ENCODE assay signal across 8 cellular contexts in genomic region chr11:11243790-11244469, GRCh38.
DNase-seq lines count a peak whose midpoint lies in the region; ATAC-seq lines count a peak whose summit lies in the region.

No MANE protein-coding gene starts in this region.

- no peak overlapping the region for H3K27ac Mint-ChIP-seq in activated CD8-positive, alpha-beta memory T cell treated with anti-CD3 and anti-CD28 coated beads, Interleukin-2, amount 10 ng/mL, durations not matched to agents 7 days and 5 days

- H3K4me3 Mint-ChIP-seq in activated CD8-positive, alpha-beta memory T cell treated with anti-CD3 and anti-CD28 coated beads, Interleukin-2, amount 10 ng/mL, durations not matched to agents 7 days and 5 days, result no peak overlapping the region

- peaks cover 7% of the 10 kb centered on the region; the same call in 1 of the 2 replicates for H3K27me3 ChIP-seq in HUES64 (ENCODE audit: insufficient read depth, low read length)
- no peaks in the 10 kb centered on the region for H3K27me3 ChIP-seq in right cardiac atrium (ENCODE audit: control insufficient read depth, insufficient read depth)

- H3K27ac ChIP-seq in HUES64 (ENCODE audit: low read depth, low read length), result peak overlapping the region; percentile 38; the same call in 1 of the 2 replicates
- peak overlapping the region; percentile 80 for H3K27ac ChIP-seq in right cardiac atrium (ENCODE audit: low read length)

- DNase-seq in activated CD8-positive, alpha-beta memory T cell treated with anti-CD3 and anti-CD28 coated beads, Interleukin-2, amount 10 ng/mL, durations not matched to agents 7 days and 5 days, result no peak
- DNase-seq in activated CD8-positive, alpha-beta memory T cell treated with anti-CD3 and anti-CD28 coated beads, Interleukin-2, amount 50 U/mL, for 48 hours, result no peak
- DNase-seq in activated T-cell treated with anti-CD3 and anti-CD28 coated beads, Interleukin-2, amount 50 U/mL, for 1 hour, result peak; percentile 45
- peak; percentile 61 to 83 (median 76) for DNase-seq in right cardiac atrium
- DNase-seq in stimulated activated CD4-positive, alpha-beta T cell treated with anti-CD3 and anti-CD28 coated beads, Interleukin-2, amount 100 ng/mL, for 4 hours (ENCODE audit: low read depth), result peak; percentile 18
- no peak for DNase-seq in medulla oblongata (ENCODE audit: extremely low spot score)

- H3K9me3 Mint-ChIP-seq in activated CD8-positive, alpha-beta memory T cell treated with anti-CD3 and anti-CD28 coated beads, Interleukin-2, amount 10 ng/mL, durations not matched to agents 7 days and 5 days (ENCODE audit: low read depth), result peaks cover 5% of the 10 kb centered on the region

- peak; percentile 20 for ATAC-seq in activated CD8-positive, alpha-beta memory T cell treated with anti-CD3 and anti-CD28 coated beads, Interleukin-2, amount 10 ng/mL, durations not matched to agents 7 days and 5 days
- ATAC-seq in right cardiac atrium (peak; percentile 71 to 88), HG02870 (IDR thresholded peaks at IDR 0.05; ENCODE audit: unreplicated experiment) (no peak)

- H3K4me1 ChIP-seq in HUES64 (ENCODE audit: insufficient read depth, low read length), result peaks cover 3% of the 10 kb centered on the region; the same call in 1 of the 2 replicates
- peaks cover 9% of the 10 kb centered on the region for H3K4me1 ChIP-seq in right cardiac atrium (ENCODE audit: control insufficient read depth, insufficient read depth, low read length)

- H3K36me3 ChIP-seq in HUES64 (ENCODE audit: insufficient read depth, low read length), result no peaks in the 10 kb centered on the region

- H3K27me3 Mint-ChIP-seq in activated CD8-positive, alpha-beta memory T cell treated with anti-CD3 and anti-CD28 coated beads, Interleukin-2, amount 10 ng/mL, durations not matched to agents 7 days and 5 days, result no peaks in the 10 kb centered on the region

- no peaks in the 10 kb centered on the region for H3K9me3 ChIP-seq in HUES64 (ENCODE audit: insufficient read depth, low read depth, low read length)
- H3K9me3 ChIP-seq in right cardiac atrium (ENCODE audit: control insufficient read depth, low read length), result no peaks in the 10 kb centered on the region

- H3K36me3 Mint-ChIP-seq in activated CD8-positive, alpha-beta memory T cell treated with anti-CD3 and anti-CD28 coated beads, Interleukin-2, amount 10 ng/mL, durations not matched to agents 7 days and 5 days, result peaks cover 4% of the 10 kb centered on the region

- intact Hi-C loops in right cardiac atrium (cut with DNase I), result no loop called here

- peaks cover 2% of the 10 kb centered on the region for H3K4me1 Mint-ChIP-seq in activated CD8-positive, alpha-beta memory T cell treated with anti-CD3 and anti-CD28 coated beads, Interleukin-2, amount 10 ng/mL, durations not matched to agents 7 days and 5 days

- H3K4me3 ChIP-seq in HUES64 (ENCODE audit: low read length), result no peak overlapping the region
- H3K4me3 ChIP-seq in right cardiac atrium (ENCODE audit: low read length), result no peak overlapping the region

- 59% methylated on average over 8 of the region's 8 CpGs for WGBS in HUES64
- 19% methylated on average over 8 of the region's 8 CpGs for WGBS in right cardiac atrium

- H3K9ac ChIP-seq in HUES64 (ENCODE audit: low read depth, low read length), result peak overlapping the region; percentile 47

- CTCF ChIA-PET in activated CD8-positive, alpha-beta memory T cell treated with anti-CD3 and anti-CD28 coated beads, Interleukin-2, amount 10 ng/mL, durations not matched to agents 7 days and 5 days (lab: Charles Lee), result interaction anchor here (0.9 kb wide), 1 partner anchor 310 kb away, joined by 3 read pairs; no protein-coding TSS in a partner anchor

Comparison
In these comparisons a context has a peak if more than half of its experiments do, and no peak if none do; other contexts are left out.
1. DNase-seq: peak in activated T-cell treated with anti-CD3 and anti-CD28 coated beads, Interleukin-2, amount 50 U/mL, for 1 hour (single experiment), right cardiac atrium (3 of 3) and stimulated activated CD4-positive, alpha-beta T cell treated with anti-CD3 and anti-CD28 coated beads, Interleukin-2, amount 100 ng/mL, for 4 hours (single experiment); none in activated CD8-positive, alpha-beta memory T cell treated with anti-CD3 and anti-CD28 coated beads, Interleukin-2, amount 10 ng/mL, durations not matched to agents 7 days and 5 days (single experiment), activated CD8-positive, alpha-beta memory T cell treated with anti-CD3 and anti-CD28 coated beads, Interleukin-2, amount 50 U/mL, for 48 hours (single experiment) and medulla oblongata (single experiment).